9 cellular contexts compared by ENCODE assay signal in genomic region chr12:113230315-113231274, GRCh38. TPM values are rescaled to one million over a fixed set of nuclear protein-coding genes. Genes with fewer than 3 reads are reported as not detected.
DNase-seq lines count a peak whose midpoint lies in the region; ATAC-seq, FAIRE-seq and TF ChIP-seq lines count a peak whose summit lies in the region.
"Had no signal": no experiment of that assay in that cellular context is flagged by ENCODE, and none has a peak within 500 bp of the region (broad histone marks: within the 10 kb centered on the region; RNA-seq: fewer than 3 reads in every experiment).

No MANE protein-coding gene starts in this region.

- H3K27me3 ChIP-seq in BLaER1 (peaks cover 31% of the 10 kb centered on the region), OCI-LY1 (ENCODE audit: insufficient read depth, low read length) (no peaks in the 10 kb centered on the region)

- no peak overlapping the region for H2AFZ ChIP-seq in OCI-LY1 (ENCODE audit: low read length)

- H3K4me3 ChIP-seq in BLaER1, result no peak overlapping the region
- H3K4me3 ChIP-seq in OCI-LY1 (ENCODE audit: low read depth, low read length, poor library complexity, severe bottlenecking), result no peak overlapping the region

- H3K9ac ChIP-seq in BLaER1 (no peak overlapping the region), OCI-LY1 (ENCODE audit: low read length) (no peak overlapping the region; the same call in 1 of the 2 replicates)

- no peak for DNase-seq in Right ventricle myocardium superior
- no peak for DNase-seq in GM12891 (ENCODE audit: insufficient read length, low spot score)
- no peak for DNase-seq in cerebellar cortex (ENCODE audit: low spot score)
- no peak for DNase-seq in medulla oblongata (ENCODE audit: extremely low spot score)

- no peak for TF ChIP-seq POLR2A in GM12891 (IDR thresholded peaks at IDR 0.05; ENCODE audit: low read depth, low read length)

- H3K4me1 ChIP-seq in BLaER1 (peaks cover 42% of the 10 kb centered on the region), OCI-LY1 (ENCODE audit: insufficient read depth, low read length, severe bottlenecking) (peaks cover 76% of the 10 kb centered on the region)

- H4K20me1 ChIP-seq in BLaER1 (no peaks in the 10 kb centered on the region), OCI-LY1 (ENCODE audit: insufficient read depth, low read length) (no peaks in the 10 kb centered on the region)

- 0 out of 2 replicates have a peak, but pooled peaks cover 6% of the 10 kb centered on the region for H3K79me2 ChIP-seq in OCI-LY1 (ENCODE audit: insufficient read depth, low read length)

- FAIRE-seq in GM12891 (lab: Jason Lieb, UNC), result no peak
- FAIRE-seq: G401.6 had no signal

- H3K9me3 ChIP-seq in BLaER1 (no peaks in the 10 kb centered on the region), OCI-LY1 (ENCODE audit: low read length) (no peaks in the 10 kb centered on the region)

- H3K27ac ChIP-seq in BLaER1, result no peak overlapping the region
- H3K27ac ChIP-seq in OCI-LY1 (ENCODE audit: low read depth, low read length, poor library complexity, severe bottlenecking), result peak overlapping the region; percentile 93

- ATAC-seq in GM21381 (IDR thresholded peaks at IDR 0.05; ENCODE audit: unreplicated experiment) (peak; percentile 3), Right ventricle myocardium superior (ENCODE audit: poor library complexity) (peak; percentile 34), HG03565 (IDR thresholded peaks at IDR 0.05; ENCODE audit: unreplicated experiment) (no peak)

- no peaks in the 10 kb centered on the region for H3K9me2 ChIP-seq in OCI-LY1 (ENCODE audit: low read depth, low read length)

- no peak for TF ChIP-seq CTCF in OCI-LY1 (IDR thresholded peaks at IDR 0.05; ENCODE audit: low read length)

- H3K36me3 ChIP-seq in BLaER1, result no peaks in the 10 kb centered on the region
- peaks cover 91% of the 10 kb centered on the region for H3K36me3 ChIP-seq in OCI-LY1 (ENCODE audit: insufficient read depth, low read length)

- H3K4me2 ChIP-seq in BLaER1 (peak overlapping the region; percentile 71), OCI-LY1 (ENCODE audit: low read length) (no peak overlapping the region)

- intact Hi-C loops in Right ventricle myocardium superior (cut with DNase I), result no loop called here

- 0 out of 2 replicates have a peak, but pooled peaks cover 4% of the 10 kb centered on the region for H3F3A ChIP-seq in OCI-LY1 (ENCODE audit: insufficient read depth, low read length)

TF ChIP-seq in GM12891, 5 proteins besides CTCF, POLR2A, EP300 and RAD21:
- TF ChIP-seq POU2F2 (IDR thresholded peaks at IDR 0.05; ENCODE audit: low read depth, low read length) (no peak), PAX5 (IDR thresholded peaks at IDR 0.05; ENCODE audit: insufficient read depth, low read length, severe bottlenecking) (no peak), TAF1 (IDR thresholded peaks at IDR 0.05; ENCODE audit: low read depth, low read length) (no peak), POLR2AphosphoS5 (IDR thresholded peaks at IDR 0.05; ENCODE audit: low read depth, low read length) (no peak), SPI1 (IDR thresholded peaks at IDR 0.05; ENCODE audit: low read depth, low read length) (no peak)

RNA-seq across cellular contexts. Expression of gene TPCN1, which starts 9.3 kb away (rescaled TPM):
- 128 TPM for total RNA-seq in Right ventricle myocardium superior
- polyA plus RNA-seq in GM12891 (2012; ENCODE audit: low read depth, missing spikeins), result 16.4 TPM

RNA-seq across cellular contexts. Expression of gene RITA1, which starts 45.1 kb away (rescaled TPM):
- total RNA-seq in Right ventricle myocardium superior, result 16.3 TPM
- polyA plus RNA-seq in GM12891 (2012; ENCODE audit: low read depth, missing spikeins), result 15.9 TPM

RNA-seq across cellular contexts. Expression of gene DDX54, which starts 45.3 kb away (rescaled TPM):
- 33.6 TPM for total RNA-seq in Right ventricle myocardium superior
- polyA plus RNA-seq in GM12891 (2012; ENCODE audit: low read depth, missing spikeins), result 48.2 TPM
